In the genomic region with DNA sequence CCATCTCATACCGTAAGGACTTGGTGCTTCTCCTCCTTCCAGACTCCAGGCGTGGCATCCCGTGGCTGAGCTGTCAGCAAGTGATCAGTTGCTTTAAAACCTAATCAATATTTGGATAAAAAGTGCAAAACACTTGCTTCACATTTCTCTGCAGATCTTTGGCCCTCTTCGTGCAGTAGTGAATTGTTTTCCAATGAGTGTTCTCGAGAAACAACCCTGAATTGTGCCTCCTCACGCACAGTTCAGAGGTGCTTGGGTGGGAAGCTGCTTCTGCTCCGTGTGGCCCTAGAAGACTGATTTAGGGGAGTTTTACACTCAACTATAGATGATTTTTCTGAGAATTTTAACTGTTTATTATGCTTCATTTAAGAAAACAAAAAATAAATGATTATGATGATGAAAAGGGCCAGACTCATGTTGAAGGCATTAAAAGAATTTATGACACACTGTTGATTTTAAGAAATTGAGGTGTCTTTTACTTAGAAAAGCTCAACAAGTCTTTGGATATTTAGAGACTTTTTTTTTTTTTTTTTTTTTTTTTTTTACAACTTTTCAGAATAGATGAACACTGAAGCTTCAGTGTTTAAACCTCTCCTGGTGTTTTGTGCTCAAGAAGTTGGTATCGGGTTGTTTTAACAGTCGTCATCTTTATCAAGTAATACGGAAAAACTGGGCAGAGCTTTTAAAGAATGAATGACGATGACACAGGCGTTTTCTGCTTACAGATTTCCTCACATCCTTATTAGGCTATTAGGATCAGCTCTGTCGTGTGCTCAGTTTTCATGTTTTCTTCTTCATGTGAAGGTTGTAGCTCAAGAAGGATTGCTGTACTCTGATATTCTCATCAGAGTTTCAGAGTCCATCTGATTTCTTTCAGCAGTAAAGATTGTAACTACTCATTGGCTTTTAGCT, we compare ENCODE assay signal across 14 cellular contexts. TPM values are rescaled to one million over a fixed set of nuclear protein-coding genes. Genes with fewer than 3 reads are reported as not detected.
DNase-seq lines count a peak whose midpoint lies in the region; ATAC-seq, FAIRE-seq and TF ChIP-seq lines count a peak whose summit lies in the region.
"Had no signal": no experiment of that assay in that cellular context is flagged by ENCODE, and none has a peak within 500 bp of the region (broad histone marks: within the 10 kb centered on the region; RNA-seq: fewer than 3 reads in every experiment).

No MANE protein-coding gene starts in this region.

- TF ChIP-seq CTCF in brain (conservative IDR thresholded peaks at IDR 0.05) (no peak), GM20000 (IDR thresholded peaks at IDR 0.05; ENCODE audit: extremely low read depth, missing control alignments) (no peak)

- no peak for ATAC-seq in stimulated activated naive B cell treated with anti-CD40 and anti-IgM and Interleukin-4, amounts not matched to agents 10 μg/mL and 1 μg/mL and 100 μg/mL, for 72 hours (replicated peaks)
- no peak for ATAC-seq in HG03139 (IDR thresholded peaks at IDR 0.05; ENCODE audit: unreplicated experiment)

- peak; percentile 50 for FAIRE-seq in G401.6 (lab: Jason Lieb, UNC)

- H3K4me3 Mint-ChIP-seq in brain = no peak overlapping the region
- H3K4me3 Mint-ChIP-seq in stimulated activated naive B cell treated with anti-CD40 and anti-IgM and Interleukin-4, amounts not matched to agents 10 μg/mL and 1 μg/mL and 100 μg/mL, for 72 hours = no peak overlapping the region
- no peak overlapping the region for H3K4me3 Mint-ChIP-seq in activated CD4-positive, alpha-beta memory T cell treated with anti-CD3 and anti-CD28 coated beads for 36 hours
- H3K4me3 Mint-ChIP-seq: activated CD4-positive, alpha-beta memory T cell treated with anti-CD3 and anti-CD28 coated beads, Interleukin-2, amount 10 ng/mL, durations not matched to agents 7 days and 5 days; naive thymus-derived CD4-positive, alpha-beta T cell had no signal

- DNase-seq in iris pigment epithelial cell (ENCODE audit: low read depth) = peak; percentile 83
- no peak for DNase-seq in stimulated activated naive B cell treated with anti-CD40 and anti-IgM and Interleukin-4, amounts not matched to agents 10 μg/mL and 1 μg/mL and 100 μg/mL, for 72 hours
- DNase-seq in COLO668 (lab: John Stamatoyannopoulos, UW; ENCODE audit: unreplicated experiment) = no peak
- DNase-seq in activated CD4-positive, alpha-beta memory T cell treated with anti-CD3 and anti-CD28 coated beads for 36 hours = no peak
- DNase-seq in GM20000 (ENCODE audit: low spot score) = no peak
- DNase-seq: activated CD4-positive, alpha-beta memory T cell treated with anti-CD3 and anti-CD28 coated beads, Interleukin-2, amount 10 ng/mL, durations not matched to agents 7 days and 5 days; DMS 273 treated with DMSO at 0.1 percent for 48 hours; GOT3; naive thymus-derived CD4-positive, alpha-beta T cell; stimulated activated CD4-positive, alpha-beta T cell treated with anti-CD3 and anti-CD28 coated beads, Interleukin-2, amount 100 ng/mL, for 24 hours had no signal

- POLR2A ChIA-PET in activated CD4-positive, alpha-beta memory T cell treated with anti-CD3 and anti-CD28 coated beads for 36 hours (lab: Charles Lee) = no interaction called here

- H3K27ac Mint-ChIP-seq in brain = peak overlapping the region in 3 of 5 experiments; percentile 23 to 62 (median 53)
- peak overlapping the region; percentile 85 for H3K27ac Mint-ChIP-seq in stimulated activated naive B cell treated with anti-CD40 and anti-IgM and Interleukin-4, amounts not matched to agents 10 μg/mL and 1 μg/mL and 100 μg/mL, for 72 hours
- H3K27ac Mint-ChIP-seq in activated CD4-positive, alpha-beta memory T cell treated with anti-CD3 and anti-CD28 coated beads for 36 hours = no peak overlapping the region
- H3K27ac Mint-ChIP-seq: activated CD4-positive, alpha-beta memory T cell treated with anti-CD3 and anti-CD28 coated beads, Interleukin-2, amount 10 ng/mL, durations not matched to agents 7 days and 5 days had no signal

- CTCF ChIA-PET in activated CD4-positive, alpha-beta memory T cell treated with anti-CD3 and anti-CD28 coated beads for 36 hours (lab: Charles Lee) = interaction anchor here (1.5 kb wide), 1 partner anchor 213 kb away, joined by 9 read pairs; no protein-coding TSS in a partner anchor

- H3K27me3 Mint-ChIP-seq in brain = no peaks in the 10 kb centered on the region
- H3K27me3 Mint-ChIP-seq in stimulated activated naive B cell treated with anti-CD40 and anti-IgM and Interleukin-4, amounts not matched to agents 10 μg/mL and 1 μg/mL and 100 μg/mL, for 72 hours = no peaks in the 10 kb centered on the region
- H3K27me3 Mint-ChIP-seq in activated CD4-positive, alpha-beta memory T cell treated with anti-CD3 and anti-CD28 coated beads for 36 hours = no peaks in the 10 kb centered on the region
- H3K27me3 Mint-ChIP-seq: activated CD4-positive, alpha-beta memory T cell treated with anti-CD3 and anti-CD28 coated beads, Interleukin-2, amount 10 ng/mL, durations not matched to agents 7 days and 5 days; naive thymus-derived CD4-positive, alpha-beta T cell had no signal

- peaks cover 83% of the 10 kb centered on the region for H3K36me3 Mint-ChIP-seq in brain
- peaks cover 50 to 56% of the 10 kb centered on the region in 2 donors for H3K36me3 Mint-ChIP-seq in stimulated activated naive B cell treated with anti-CD40 and anti-IgM and Interleukin-4, amounts not matched to agents 10 μg/mL and 1 μg/mL and 100 μg/mL, for 72 hours
- H3K36me3 Mint-ChIP-seq in activated CD4-positive, alpha-beta memory T cell treated with anti-CD3 and anti-CD28 coated beads for 36 hours = peaks cover 60% of the 10 kb centered on the region

- no peaks in the 10 kb centered on the region for H3K9me3 Mint-ChIP-seq in brain
- H3K9me3 Mint-ChIP-seq in stimulated activated naive B cell treated with anti-CD40 and anti-IgM and Interleukin-4, amounts not matched to agents 10 μg/mL and 1 μg/mL and 100 μg/mL, for 72 hours = no peaks in the 10 kb centered on the region
- no peaks in the 10 kb centered on the region for H3K9me3 Mint-ChIP-seq in activated CD4-positive, alpha-beta memory T cell treated with anti-CD3 and anti-CD28 coated beads for 36 hours
- H3K9me3 Mint-ChIP-seq: activated CD4-positive, alpha-beta memory T cell treated with anti-CD3 and anti-CD28 coated beads, Interleukin-2, amount 10 ng/mL, durations not matched to agents 7 days and 5 days had no signal

- intact Hi-C loops in activated CD4-positive, alpha-beta memory T cell treated with anti-CD3 and anti-CD28 coated beads for 36 hours (cut with micrococcal nuclease) = no loop called here

- H3K4me1 Mint-ChIP-seq in brain = peaks cover 18% of the 10 kb centered on the region
- H3K4me1 Mint-ChIP-seq in stimulated activated naive B cell treated with anti-CD40 and anti-IgM and Interleukin-4, amounts not matched to agents 10 μg/mL and 1 μg/mL and 100 μg/mL, for 72 hours = peaks cover 12 to 24% of the 10 kb centered on the region in 2 donors
- peaks cover 9% of the 10 kb centered on the region for H3K4me1 Mint-ChIP-seq in activated CD4-positive, alpha-beta memory T cell treated with anti-CD3 and anti-CD28 coated beads for 36 hours (ENCODE audit: low read depth)

RNA-seq across cellular contexts. Expression of a gene that starts 39.5 kb away (rescaled TPM):
- 1.6 TPM for polyA plus RNA-seq in brain (ENCODE audit: insufficient read depth, low read depth, low replicate concordance)
- total RNA-seq in activated CD4-positive, alpha-beta memory T cell treated with anti-CD3 and anti-CD28 coated beads for 36 hours = under 1 TPM; 0.39 to 0.43 TPM
- total RNA-seq: suprapubic skin had no signal
- polyA plus RNA-seq: naive thymus-derived CD4-positive, alpha-beta T cell had no signal
